ENCODE assay signal across 9 cellular contexts in the genomic region with DNA sequence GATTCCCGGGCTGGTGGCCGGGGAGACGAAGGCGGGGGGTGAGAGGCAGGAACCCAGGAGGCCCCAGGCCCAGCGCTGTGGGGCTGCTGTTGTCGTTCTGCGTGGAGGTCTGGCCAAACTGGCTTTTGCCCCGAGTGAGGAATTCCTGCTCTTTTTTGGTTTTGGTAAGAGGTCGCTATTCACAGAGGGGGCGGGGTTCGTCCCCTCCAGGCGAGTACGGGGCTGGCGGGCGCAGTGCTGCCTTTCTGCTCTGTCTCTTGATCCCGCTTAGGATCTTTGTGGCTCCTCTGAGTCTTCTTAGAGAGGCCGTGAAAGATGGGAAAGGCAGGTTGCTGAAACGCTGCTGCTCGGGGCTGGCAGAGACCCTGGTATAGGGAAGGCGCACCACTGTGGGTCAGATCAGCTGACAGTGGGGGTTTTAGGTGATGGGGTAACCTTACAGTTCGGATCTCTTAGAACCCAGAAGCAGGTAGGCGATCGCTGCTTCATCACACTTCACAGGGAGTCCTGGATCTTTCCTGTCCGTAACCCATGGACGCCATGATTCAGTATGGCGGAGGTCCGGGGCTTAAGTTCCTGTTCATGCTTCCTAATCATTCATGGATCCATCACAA.
DNase-seq lines count a peak whose midpoint lies in the region; ATAC-seq, FAIRE-seq and TF ChIP-seq lines count a peak whose summit lies in the region.
"Had no signal": no experiment of that assay in that cellular context is flagged by ENCODE, and none has a peak within 500 bp of the region (broad histone marks: within the 10 kb centered on the region; RNA-seq: fewer than 3 reads in every experiment).

No MANE protein-coding gene starts in this region.

- H3K9me3 Mint-ChIP-seq in activated CD4-positive, alpha-beta memory T cell treated with anti-CD3 and anti-CD28 coated beads, Interleukin-2, amount 10 ng/mL, durations not matched to agents 7 days and 5 days, result no peaks in the 10 kb centered on the region
- no peaks in the 10 kb centered on the region for H3K9me3 Mint-ChIP-seq in stimulated activated effector memory CD8-positive, alpha-beta T cell treated with anti-CD3 and anti-CD28 coated beads, Interleukin-12 subunit alpha, Interleukin-12 subunit beta, amount 100 ng/mL, for 72 hours

- H3K4me3 ChIP-seq in heart right ventricle, result peak overlapping the region; percentile 5 to 75 (median 58)

- no peak overlapping the region for H3K27ac Mint-ChIP-seq in activated CD4-positive, alpha-beta memory T cell treated with anti-CD3 and anti-CD28 coated beads, Interleukin-2, amount 10 ng/mL, durations not matched to agents 7 days and 5 days
- H3K27ac Mint-ChIP-seq in stimulated activated effector memory CD8-positive, alpha-beta T cell treated with anti-CD3 and anti-CD28 coated beads, Interleukin-12 subunit alpha, Interleukin-12 subunit beta, amount 100 ng/mL, for 72 hours, result no peak overlapping the region

- no peak for TF ChIP-seq CTCF in heart right ventricle (IDR thresholded peaks at IDR 0.05)

- FAIRE-seq in GM19239 (lab: Jason Lieb, UNC), result peak; percentile 67

- POLR2A ChIA-PET in activated CD4-positive, alpha-beta memory T cell treated with anti-CD3 and anti-CD28 coated beads, Interleukin-2, amount 10 ng/mL, durations not matched to agents 7 days and 5 days (lab: Charles Lee), result no interaction called here

- peaks cover 0 to 8% (median 0%) of the 10 kb centered on the region in 11 donors for H3K9me3 ChIP-seq in heart right ventricle

- peak in 5 of 8 donors; percentile 31 to 50 (median 37) for ATAC-seq in heart right ventricle
- no peak for ATAC-seq in stimulated activated effector memory CD8-positive, alpha-beta T cell treated with anti-CD3 and anti-CD28 coated beads, Interleukin-12 subunit alpha, Interleukin-12 subunit beta, amount 100 ng/mL, for 72 hours
- no peak for ATAC-seq in HG02798 (IDR thresholded peaks at IDR 0.05; ENCODE audit: poor library complexity, unreplicated experiment)

- H3K27ac ChIP-seq in heart right ventricle, result peak overlapping the region in 4 of 10 donors; percentile 9 to 67 (median 36)

- H3K27me3 ChIP-seq in heart right ventricle, result peaks cover 0 to 32% (median 15%) of the 10 kb centered on the region in 7 donors

- intact Hi-C loops in heart right ventricle (cut with DNase I), result no loop called here

- peaks cover 12% of the 10 kb centered on the region for H3K4me1 Mint-ChIP-seq in activated CD4-positive, alpha-beta memory T cell treated with anti-CD3 and anti-CD28 coated beads, Interleukin-2, amount 10 ng/mL, durations not matched to agents 7 days and 5 days
- peaks cover 22% of the 10 kb centered on the region for H3K4me1 Mint-ChIP-seq in stimulated activated effector memory CD8-positive, alpha-beta T cell treated with anti-CD3 and anti-CD28 coated beads, Interleukin-12 subunit alpha, Interleukin-12 subunit beta, amount 100 ng/mL, for 72 hours

- no peaks in the 10 kb centered on the region for H3K36me3 ChIP-seq in heart right ventricle

- peaks cover 7% of the 10 kb centered on the region for H3K27me3 Mint-ChIP-seq in activated CD4-positive, alpha-beta memory T cell treated with anti-CD3 and anti-CD28 coated beads, Interleukin-2, amount 10 ng/mL, durations not matched to agents 7 days and 5 days

- H3K4me1 ChIP-seq in heart right ventricle, result peaks cover 0 to 13% (median 5%) of the 10 kb centered on the region in 9 donors

- no peaks in the 10 kb centered on the region for H3K36me3 Mint-ChIP-seq in activated CD4-positive, alpha-beta memory T cell treated with anti-CD3 and anti-CD28 coated beads, Interleukin-2, amount 10 ng/mL, durations not matched to agents 7 days and 5 days (ENCODE audit: low read depth)
- H3K36me3 Mint-ChIP-seq in stimulated activated effector memory CD8-positive, alpha-beta T cell treated with anti-CD3 and anti-CD28 coated beads, Interleukin-12 subunit alpha, Interleukin-12 subunit beta, amount 100 ng/mL, for 72 hours, result no peaks in the 10 kb centered on the region

- H3K4me3 Mint-ChIP-seq in activated CD4-positive, alpha-beta memory T cell treated with anti-CD3 and anti-CD28 coated beads, Interleukin-2, amount 10 ng/mL, durations not matched to agents 7 days and 5 days, result peak overlapping the region; percentile 71
- peak overlapping the region; percentile 77 for H3K4me3 Mint-ChIP-seq in stimulated activated effector memory CD8-positive, alpha-beta T cell treated with anti-CD3 and anti-CD28 coated beads, Interleukin-12 subunit alpha, Interleukin-12 subunit beta, amount 100 ng/mL, for 72 hours

- DNase-seq in GM19239 (ENCODE audit: insufficient read length, low spot score), result no peak
- no peak for DNase-seq in activated CD4-positive, alpha-beta memory T cell treated with anti-CD3 and anti-CD28 coated beads, Interleukin-2, amount 10 ng/mL, durations not matched to agents 7 days and 5 days
- no peak for DNase-seq in heart right ventricle
- DNase-seq in stimulated activated effector memory CD8-positive, alpha-beta T cell treated with anti-CD3 and anti-CD28 coated beads, Interleukin-12 subunit alpha, Interleukin-12 subunit beta, amount 100 ng/mL, for 72 hours (ENCODE audit: low spot score in 2 of 2), result no peak
- no peak for DNase-seq in GDM1 (lab: John Stamatoyannopoulos, UW)
- no peak for DNase-seq in NCI-H2196 treated with DMSO at 0.1 percent for 48 hours (lab: John Stamatoyannopoulos, UW; ENCODE audit: unreplicated experiment)
- no peak for DNase-seq in stimulated activated CD4-positive, alpha-beta T cell treated with anti-CD3 and anti-CD28 coated beads, Interleukin-4, amount 100 ng/mL, for 1 hour
- DNase-seq: NCI-H446 had no signal

- 50 to 53% methylated on average over 27 of the region's 27 CpGs for WGBS in heart right ventricle, 2 donors

- CTCF ChIA-PET in activated CD4-positive, alpha-beta memory T cell treated with anti-CD3 and anti-CD28 coated beads, Interleukin-2, amount 10 ng/mL, durations not matched to agents 7 days and 5 days (lab: Charles Lee), result no interaction called here

Comparison
In these comparisons a context has a peak if more than half of its experiments do, and no peak if none do; other contexts are left out.
1. ATAC-seq: peak in heart right ventricle (5 of 8); none in stimulated activated effector memory CD8-positive, alpha-beta T cell treated with anti-CD3 and anti-CD28 coated beads, Interleukin-12 subunit alpha, Interleukin-12 subunit beta, amount 100 ng/mL, for 72 hours (single experiment) and HG02798 (single experiment).